28 cellular contexts compared by ENCODE assay signal in genomic region chr9:134007571-134007970, GRCh38.
"Had no signal": no experiment of that assay in that cellular context is flagged by ENCODE, and none has a peak within 500 bp of the region (broad histone marks: within the 10 kb centered on the region; RNA-seq: fewer than 3 reads in every experiment).

No MANE protein-coding gene starts in this region.

- H3K27ac ChIP-seq: adrenal gland, breast epithelium, cardiac muscle cell, coronary artery, dorsolateral prefrontal cortex had no signal

- FAIRE-seq: frontal cortex had no signal

- DNase-seq: activated CD4-positive, alpha-beta memory T cell treated with anti-CD3 and anti-CD28 coated beads for 36 hours; activated CD4-positive, alpha-beta T cell treated with anti-CD3 and anti-CD28 coated beads for 36 hours; activated CD4-positive, alpha-beta T cell treated with anti-CD3 and anti-CD28 coated beads, Interleukin-2, amount 10 ng/mL, durations not matched to agents 24 days and 14 days; activated CD4-positive, CD25-positive, alpha-beta regulatory T cell; activated CD4-positive, CD25-positive, alpha-beta regulatory T cell treated with anti-CD3 and anti-CD28 coated beads, Interleukin-2, amount 50 U/mL, for 72 hours; activated CD8-positive, alpha-beta memory T cell treated with anti-CD3 and anti-CD28 coated beads, Interleukin-2, amount 10 ng/mL, durations not matched to agents 7 days and 5 days; activated CD8-positive, alpha-beta memory T cell treated with anti-CD3 and anti-CD28 coated beads, Interleukin-2, amount 50 U/mL, for 4 hours; activated CD8-positive, alpha-beta T cell treated with anti-CD3 and anti-CD28 coated beads, Interleukin-2, amount 10 ng/mL, durations not matched to agents 7 days and 5 days; activated effector memory CD4-positive, alpha-beta T cell treated with anti-CD3 and anti-CD28 coated beads, Interleukin-2, amount 50 U/mL, for 16 hours; activated naive CD4-positive, alpha-beta T cell treated with anti-CD3 and anti-CD28 coated beads for 36 hours; activated naive CD8-positive, alpha-beta T cell treated with anti-CD3 and anti-CD28 coated beads for 36 hours; activated naive CD8-positive, alpha-beta T cell treated with anti-CD3 and anti-CD28 coated beads, Interleukin-2, amount 50 U/mL, for 24 hours; activated T-cell treated with anti-CD3 and anti-CD28 coated beads, Interleukin-2, amount 50 U/mL, for 1 hour; activated T-cell treated with anti-CD3 and anti-CD28 coated beads, Interleukin-2, amount 50 U/mL, for 48 hours; adrenal gland; amygdala; central memory CD4-positive, alpha-beta T cell; cerebellar nuclear complex; effector memory CD4-positive, alpha-beta T cell; endodermal cell; foreskin fibroblast; T-helper 2 cell had no signal

- ATAC-seq: activated CD4-positive, alpha-beta T cell treated with anti-CD3 and anti-CD28 coated beads for 36 hours; activated CD8-positive, alpha-beta memory T cell treated with anti-CD3 and anti-CD28 coated beads, Interleukin-2, amount 10 ng/mL, durations not matched to agents 7 days and 5 days; activated CD8-positive, alpha-beta T cell treated with anti-CD3 and anti-CD28 coated beads, Interleukin-2, amount 10 ng/mL, durations not matched to agents 7 days and 5 days; activated naive CD8-positive, alpha-beta T cell treated with anti-CD3 and anti-CD28 coated beads, Interleukin-2, amount 50 U/mL, for 24 hours; esophagus mucosa had no signal

- H3K4me3 ChIP-seq: adrenal gland, breast epithelium, cardiac muscle cell, coronary artery, dorsolateral prefrontal cortex had no signal

- H3K36me3 ChIP-seq: adrenal gland, breast epithelium, cardiac muscle cell had no signal

- H3K9me3 ChIP-seq: adrenal gland, breast epithelium had no signal

- H3K4me1 ChIP-seq: adrenal gland, breast epithelium had no signal

- H3K27me3 ChIP-seq: adrenal gland, breast epithelium, cardiac muscle cell, dorsolateral prefrontal cortex had no signal
